ENCODE assay signal across 1 cellular context in the genomic region with DNA sequence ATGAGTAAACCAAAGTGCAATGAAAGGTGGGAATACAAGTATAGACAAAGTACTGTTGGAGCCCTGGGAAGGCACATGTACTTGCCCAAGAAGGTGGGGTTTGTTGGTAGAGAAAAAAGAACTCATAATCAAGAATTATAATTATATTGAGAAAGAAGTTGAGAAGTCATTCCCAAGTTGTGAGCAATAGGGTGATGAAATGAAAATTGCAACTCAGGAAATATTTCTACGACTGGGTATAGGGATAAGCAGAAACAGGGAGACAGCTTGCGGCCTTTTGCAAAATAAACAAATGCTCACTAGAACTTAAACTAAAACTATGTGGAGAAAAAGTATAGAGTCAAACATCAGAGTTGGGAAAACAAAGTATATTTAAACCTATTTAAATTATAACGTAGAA.
TF ChIP-seq lines count a peak whose summit lies in the region.

No MANE protein-coding gene starts in this region.

TF ChIP-seq in IMR-90, 13 proteins besides CTCF, POLR2A, EP300 and RAD21 (continued from another document):
- TF ChIP-seq MXI1 (IDR thresholded peaks at IDR 0.05; ENCODE audit: borderline replicate concordance, low read depth, low read length): no peak
- TF ChIP-seq RCOR1 (IDR thresholded peaks at IDR 0.05; ENCODE audit: insufficient replicate concordance, low read length): no peak
- TF ChIP-seq CEBPB (IDR thresholded peaks at IDR 0.05; ENCODE audit: low read depth, low read length): peak; percentile 55; the same call in 1 of the 2 replicates
